ENCODE assay signal across 11 cellular contexts in genomic region chr3:72951259-72951722, GRCh38. TPM values are rescaled to one million over a fixed set of nuclear protein-coding genes. Genes with fewer than 3 reads are reported as not detected.
DNase-seq lines count a peak whose midpoint lies in the region; ATAC-seq and TF ChIP-seq lines count a peak whose summit lies in the region.
"Had no signal": no experiment of that assay in that cellular context is flagged by ENCODE, and none has a peak within 500 bp of the region (broad histone marks: within the 10 kb centered on the region; RNA-seq: fewer than 3 reads in every experiment).

No MANE protein-coding gene starts in this region.

- no peaks in the 10 kb centered on the region for H3K36me3 Mint-ChIP-seq in activated T-cell treated with anti-CD3 and anti-CD28 coated beads, Interleukin-2, amount 50 U/mL, for 4 hours (ENCODE audit: insufficient read depth)

- peaks cover 12% of the 10 kb centered on the region for H3K4me1 Mint-ChIP-seq in activated T-cell treated with anti-CD3 and anti-CD28 coated beads, Interleukin-2, amount 50 U/mL, for 4 hours (ENCODE audit: low read depth)

- POLR2A ChIA-PET in HEK293T (lab: Yijun Ruan, JAX) = no interaction called here

- ATAC-seq in activated T-cell treated with anti-CD3 and anti-CD28 coated beads, Interleukin-2, amount 50 U/mL, for 4 hours = peak; percentile 86 to 89
- peak; percentile 78 for ATAC-seq in stimulated activated naive CD8-positive, alpha-beta T cell treated with anti-CD3 and anti-CD28 coated beads, Interleukin-15, Interleukin-2, amounts not matched to agents 100 U/mL and 50 U/mL, for 24 hours
- ATAC-seq in HG03280 (IDR thresholded peaks at IDR 0.05; ENCODE audit: unreplicated experiment) (no peak), GM21423 (IDR thresholded peaks at IDR 0.05; ENCODE audit: unreplicated experiment) (no peak)

- peaks cover 3% of the 10 kb centered on the region for H3K27me3 Mint-ChIP-seq in activated T-cell treated with anti-CD3 and anti-CD28 coated beads, Interleukin-2, amount 50 U/mL, for 4 hours (ENCODE audit: low read depth)

- no peak for DNase-seq in activated T-cell treated with anti-CD3 and anti-CD28 coated beads, Interleukin-2, amount 50 U/mL, for 4 hours
- no peak for DNase-seq in activated T-cell treated with anti-CD3 and anti-CD28 coated beads, Interleukin-2, amount 50 U/mL, for 48 hours
- DNase-seq in HEK293T (ENCODE audit: extremely low spot score) (no peak), RPMI7951 (ENCODE audit: low read depth) (peak; percentile 45)
- DNase-seq in stimulated activated naive CD8-positive, alpha-beta T cell treated with anti-CD3 and anti-CD28 coated beads, Interleukin-15, Interleukin-2, amounts not matched to agents 100 U/mL and 50 U/mL, for 24 hours = no peak
- DNase-seq in stimulated activated CD4-positive, alpha-beta T cell treated with anti-CD3 and anti-CD28 coated beads, Interleukin-4, amount 100 ng/mL, for 1 hour = no peak
- DNase-seq: activated CD4-positive, alpha-beta T cell treated with anti-CD3 and anti-CD28 coated beads, Interleukin-2, amount 10 ng/mL, durations not matched to agents 7 days and 5 days; Kasumi-1; mucosa of descending colon had no signal

- CTCF ChIA-PET in HEK293T (lab: Yijun Ruan, JAX) = no interaction called here

- no peaks in the 10 kb centered on the region for H3K9me3 Mint-ChIP-seq in activated T-cell treated with anti-CD3 and anti-CD28 coated beads, Interleukin-2, amount 50 U/mL, for 4 hours
- H3K9me3 Mint-ChIP-seq: activated CD4-positive, alpha-beta T cell treated with anti-CD3 and anti-CD28 coated beads, Interleukin-2, amount 10 ng/mL, durations not matched to agents 7 days and 5 days had no signal

- H3K4me3 Mint-ChIP-seq in activated T-cell treated with anti-CD3 and anti-CD28 coated beads, Interleukin-2, amount 50 U/mL, for 4 hours = no peak overlapping the region
- H3K4me3 Mint-ChIP-seq: activated CD4-positive, alpha-beta T cell treated with anti-CD3 and anti-CD28 coated beads, Interleukin-2, amount 10 ng/mL, durations not matched to agents 7 days and 5 days had no signal

TF ChIP-seq in HEK293T, 16 proteins besides CTCF, POLR2A, EP300 and RAD21:
- peak; percentile 53 for TF ChIP-seq L3MBTL2 (conservative IDR thresholded peaks at IDR 0.05)
- TF ChIP-seq SUZ12 (IDR thresholded peaks at IDR 0.05) = no peak

RNA-seq across cellular contexts. Expression of gene PPP4R2, which starts 45.3 kb away (rescaled TPM):
- 100 to 1,000 TPM; 108 to 119 (median 119) TPM for total RNA-seq in activated T-cell treated with anti-CD3 and anti-CD28 coated beads, Interleukin-2, amount 50 U/mL, for 4 hours
- 58.6 and 74.0 TPM in 2 replicates for total RNA-seq in RPMI7951 (2014; rRNA removed; shearing (Covaris generic))

Comparison
In these comparisons a context has a peak if more than half of its experiments do, and no peak if none do; other contexts are left out.
1. ATAC-seq: peak in activated T-cell treated with anti-CD3 and anti-CD28 coated beads, Interleukin-2, amount 50 U/mL, for 4 hours (2 of 2) and stimulated activated naive CD8-positive, alpha-beta T cell treated with anti-CD3 and anti-CD28 coated beads, Interleukin-15, Interleukin-2, amounts not matched to agents 100 U/mL and 50 U/mL, for 24 hours (single experiment); none in HG03280 (single experiment) and GM21423 (single experiment).